In the genomic region with DNA sequence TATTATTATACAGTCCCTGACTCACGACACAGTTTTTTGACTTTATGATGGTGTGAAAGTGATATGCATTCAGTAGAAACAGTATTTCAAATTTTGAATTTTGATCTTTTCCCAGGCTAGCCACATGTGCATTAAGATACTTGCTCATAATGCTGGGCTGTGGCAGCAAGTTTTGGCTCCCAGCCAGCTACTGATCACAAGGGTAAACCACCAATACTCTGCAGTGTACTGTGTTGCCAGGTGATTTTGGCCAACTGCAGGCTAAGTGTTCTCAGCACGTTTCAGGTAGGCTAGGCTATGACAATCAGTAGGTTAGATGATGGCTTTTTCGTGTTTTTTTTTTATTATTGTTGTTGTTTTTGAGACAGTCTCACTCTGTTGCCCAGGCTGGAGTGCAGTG, we compare ENCODE assay signal across 11 cellular contexts.
A peak's percentile ranks its signal among the peaks of the same experiment; 100 is the strongest.
DNase-seq lines count a peak whose midpoint lies in the region; ATAC-seq, FAIRE-seq and TF ChIP-seq lines count a peak whose summit lies in the region.
"Had no signal": no experiment of that assay in that cellular context is flagged by ENCODE, and none has a peak within 500 bp of the region (broad histone marks: within the 10 kb centered on the region; RNA-seq: fewer than 3 reads in every experiment).

No MANE protein-coding gene starts in this region.

- H3K4me3 Mint-ChIP-seq in MCF 10A (ENCODE audit: unreplicated experiment), result no peak overlapping the region
- H3K4me3 Mint-ChIP-seq: stimulated activated naive CD8-positive, alpha-beta T cell treated with anti-CD3 and anti-CD28 coated beads, Interleukin-15, Interleukin-2, amounts not matched to agents 100 ng/mL and 50 ng/mL, for 24 hours; T-helper 1 cell treated with Interleukin-12 subunit alpha and Interleukin-12 subunit beta and Interleukin-4 antibody, amounts not matched to agents 30 μg/mL and 1 μg/mL, for 36 hours had no signal

- FAIRE-seq in pancreas (lab: Jason Lieb, UNC), result no peak

- no peak overlapping the region for H3K27ac ChIP-seq in pancreas
- no peak overlapping the region for H3K27ac ChIP-seq in esophagus squamous epithelium

- H3K36me3 Mint-ChIP-seq in MCF 10A (ENCODE audit: insufficient read depth, unreplicated experiment), result peaks cover 18% of the 10 kb centered on the region

- DNase-seq in activated CD4-positive, alpha-beta T cell treated with anti-CD3 and anti-CD28 coated beads, Interleukin-2, amount 50 U/mL, for 1 hour, result peak; percentile 12
- DNase-seq in activated CD4-positive, alpha-beta T cell treated with anti-CD3 and anti-CD28 coated beads for 1 hour, result no peak
- DNase-seq in NCI-H345 (lab: John Stamatoyannopoulos, UW) (peak; percentile 84), MCF 10A (ENCODE audit: unreplicated experiment) (peak; percentile 63), pancreas (peak in 3 of 6 donors; percentile 26 to 45 (median 35)), esophagus squamous epithelium (lab: John Stamatoyannopoulos, UW) (no peak)
- no peak for DNase-seq in effector CD8-positive, alpha-beta T cell (lab: John Stamatoyannopoulos, UW)
- DNase-seq: lower lobe of right lung had no signal

- CTCF ChIA-PET in MCF 10A (lab: Yijun Ruan, JAX), result interaction anchor here (0.6 kb wide), 3 partner anchors 136 to 1384 kb away, joined by 3 to 8 read pairs (median 5); no protein-coding TSS in a partner anchor

- H3K4me3 ChIP-seq in pancreas (no peak overlapping the region), esophagus squamous epithelium (no peak overlapping the region)
- H3K4me3 ChIP-seq: lower lobe of right lung had no signal

- peak; percentile 22 to 59 (median 36) for ATAC-seq in pancreas
- no peak for ATAC-seq in GM21360 (IDR thresholded peaks at IDR 0.05; ENCODE audit: unreplicated experiment)
- ATAC-seq: lower lobe of right lung had no signal

- no peaks in the 10 kb centered on the region for H3K27me3 Mint-ChIP-seq in MCF 10A (ENCODE audit: insufficient read depth, unreplicated experiment)
- H3K27me3 Mint-ChIP-seq: stimulated activated naive CD8-positive, alpha-beta T cell treated with anti-CD3 and anti-CD28 coated beads, Interleukin-15, Interleukin-2, amounts not matched to agents 100 ng/mL and 50 ng/mL, for 24 hours had no signal

- no peaks in the 10 kb centered on the region for H3K27me3 ChIP-seq in pancreas
- no peaks in the 10 kb centered on the region for H3K27me3 ChIP-seq in esophagus squamous epithelium

- intact Hi-C loops in MCF 10A (cut with micrococcal nuclease), result no loop called here
- intact Hi-C loops in pancreas (cut with DNase I), result no loop called here
- intact Hi-C loops in esophagus squamous epithelium (cut with DNase I), result loop anchor here (10.0 kb wide), 1 partner anchor 64 kb away; no protein-coding TSS in a partner anchor

- H3K4me1 ChIP-seq in pancreas (peaks cover 1 to 42% (median 17%) of the 10 kb centered on the region in 3 donors), esophagus squamous epithelium (peaks cover 33 to 87% (median 66%) of the 10 kb centered on the region in 3 donors)

- no peaks in the 10 kb centered on the region for H3K9me3 ChIP-seq in pancreas
- no peaks in the 10 kb centered on the region for H3K9me3 ChIP-seq in esophagus squamous epithelium
- H3K9me3 ChIP-seq: lower lobe of right lung had no signal

- H3K4me1 Mint-ChIP-seq in MCF 10A (ENCODE audit: insufficient read depth, unreplicated experiment), result peaks cover 41% of the 10 kb centered on the region

- BruUV-seq in MCF 10A (replicated peaks; lab: Mats Ljungman, UMichigan), result no TSS peak

- H3K36me3 ChIP-seq in pancreas (peaks cover 0 to 6% (median 4%) of the 10 kb centered on the region in 3 donors), esophagus squamous epithelium (peaks cover 0 to 24% (median 2%) of the 10 kb centered on the region in 3 donors)

- no peaks in the 10 kb centered on the region for H3K9me3 Mint-ChIP-seq in MCF 10A (ENCODE audit: unreplicated experiment)
- H3K9me3 Mint-ChIP-seq: stimulated activated naive CD8-positive, alpha-beta T cell treated with anti-CD3 and anti-CD28 coated beads, Interleukin-15, Interleukin-2, amounts not matched to agents 100 ng/mL and 50 ng/mL, for 24 hours; T-helper 1 cell treated with Interleukin-12 subunit alpha and Interleukin-12 subunit beta and Interleukin-4 antibody, amounts not matched to agents 30 μg/mL and 1 μg/mL, for 36 hours had no signal

- POLR2A ChIA-PET in MCF 10A (lab: Yijun Ruan, JAX), result no interaction called here

- no peak for TF ChIP-seq POLR2A in esophagus squamous epithelium (IDR thresholded peaks at IDR 0.05)

- no peak for TF ChIP-seq CTCF in MCF 10A (IDR thresholded peaks at IDR 0.05; ENCODE audit: unreplicated experiment)
- TF ChIP-seq CTCF in pancreas (IDR thresholded peaks at IDR 0.05), result no peak
- TF ChIP-seq CTCF in esophagus squamous epithelium (IDR thresholded peaks at IDR 0.05), result no peak

- 61 to 68% methylated on average over 3 of the region's 3 CpGs for WGBS in pancreas, 2 donors
- WGBS in esophagus squamous epithelium, 2 donors, result 69 to 73% methylated on average over 3 of the region's 3 CpGs

- no peak overlapping the region for H3K27ac Mint-ChIP-seq in MCF 10A (ENCODE audit: low read depth, unreplicated experiment)
- H3K27ac Mint-ChIP-seq: stimulated activated naive CD8-positive, alpha-beta T cell treated with anti-CD3 and anti-CD28 coated beads, Interleukin-15, Interleukin-2, amounts not matched to agents 100 ng/mL and 50 ng/mL, for 24 hours; T-helper 1 cell treated with Interleukin-12 subunit alpha and Interleukin-12 subunit beta and Interleukin-4 antibody, amounts not matched to agents 30 μg/mL and 1 μg/mL, for 36 hours had no signal

Comparison
In these comparisons a context has a peak if more than half of its experiments do, and no peak if none do; other contexts are left out.
1. DNase-seq: peak in activated CD4-positive, alpha-beta T cell treated with anti-CD3 and anti-CD28 coated beads, Interleukin-2, amount 50 U/mL, for 1 hour (single experiment), NCI-H345 (single experiment) and MCF 10A (single experiment); none in activated CD4-positive, alpha-beta T cell treated with anti-CD3 and anti-CD28 coated beads for 1 hour (single experiment), esophagus squamous epithelium (single experiment) and effector CD8-positive, alpha-beta T cell (single experiment).